ENCODE assay signal across 10 cellular contexts in genomic region chr1:152827173-152827572, GRCh38. TPM values are rescaled to one million over a fixed set of nuclear protein-coding genes. Genes with fewer than 3 reads are reported as not detected.
"Had no signal": no experiment of that assay in that cellular context is flagged by ENCODE, and none has a peak within 500 bp of the region (broad histone marks: within the 10 kb centered on the region; RNA-seq: fewer than 3 reads in every experiment).

A gene with protein sequence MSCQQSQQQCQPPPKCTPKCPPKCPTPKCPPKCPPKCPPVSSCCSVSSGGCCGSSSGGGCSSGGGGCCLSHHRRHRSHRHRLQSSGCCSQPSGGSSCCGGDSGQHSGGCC (plus strand): TSS chr1:152827473. CDS start chr1:152827473, 0 bp downstream.

- DNase-seq: GOT3, H7, HFFc6, IMR-90, KG1 had no signal

- H3K4me3 ChIP-seq: HAP-1, K562 had no signal

- H3K4me3 Mint-ChIP-seq: HFFc6 had no signal

- ATAC-seq: HCT116, K562 had no signal

- H3K27ac Mint-ChIP-seq: HFFc6 had no signal

- H3K36me3 ChIP-seq: HAP-1 had no signal

- H3K4me1 ChIP-seq: HAP-1 had no signal

RNA-seq across cellular contexts. Expression of the gene that starts here (rescaled TPM):
- total RNA-seq: H4, H7, HFFc6, HT-29, IMR-90, K562 had no signal
- polyA plus RNA-seq: IMR-90, K562 had no signal
